1 cellular context compared by ENCODE assay signal in the genomic region with DNA sequence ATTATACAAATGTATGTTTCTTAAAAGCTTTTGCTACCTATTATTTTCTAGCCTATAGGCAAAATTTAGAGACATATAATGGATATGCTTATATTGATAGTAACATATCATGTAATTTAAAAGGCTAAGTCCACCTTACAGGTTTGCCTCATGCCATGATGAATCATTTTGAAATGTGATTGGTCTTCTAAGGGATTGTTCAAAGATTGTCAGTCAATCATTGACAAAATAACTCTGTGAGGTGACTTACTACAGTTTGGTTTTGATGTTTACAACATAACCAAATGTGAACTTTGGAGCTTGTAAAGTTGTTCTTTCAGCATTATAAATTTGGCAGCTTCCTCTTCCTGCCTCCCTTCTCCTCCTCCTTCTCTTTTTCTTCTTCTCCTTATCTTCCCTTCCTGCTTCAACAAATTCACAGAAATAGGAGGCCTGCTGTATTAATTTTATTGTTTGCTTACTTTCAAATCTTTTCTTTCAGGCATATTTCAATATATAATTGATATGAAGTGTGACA.
TF ChIP-seq lines count a peak whose summit lies in the region.

No MANE protein-coding gene starts in this region.

TF ChIP-seq in HepG2, 621 proteins besides CTCF, POLR2A, EP300 and RAD21 (continued from another document):
- TF ChIP-seq, protein P1, sequence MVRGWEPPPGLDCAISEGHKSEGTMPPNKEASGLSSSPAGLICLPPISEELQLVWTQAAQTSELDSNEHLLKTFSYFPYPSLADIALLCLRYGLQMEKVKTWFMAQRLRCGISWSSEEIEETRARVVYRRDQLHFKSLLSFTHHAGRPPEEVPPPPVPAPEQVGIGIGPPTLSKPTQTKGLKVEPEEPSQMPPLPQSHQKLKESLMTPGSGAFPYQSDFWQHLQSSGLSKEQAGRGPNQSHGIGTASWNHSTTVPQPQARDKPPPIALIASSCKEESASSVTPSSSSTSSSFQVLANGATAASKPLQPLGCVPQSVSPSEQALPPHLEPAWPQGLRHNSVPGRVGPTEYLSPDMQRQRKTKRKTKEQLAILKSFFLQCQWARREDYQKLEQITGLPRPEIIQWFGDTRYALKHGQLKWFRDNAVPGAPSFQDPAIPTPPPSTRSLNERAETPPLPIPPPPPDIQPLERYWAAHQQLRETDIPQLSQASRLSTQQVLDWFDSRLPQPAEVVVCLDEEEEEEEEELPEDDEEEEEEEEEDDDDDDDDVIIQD (CRISPR knock-in tag; IDR thresholded peaks at IDR 0.05; ENCODE audit: low read depth): peak; percentile 100
- TF ChIP-seq MED13 (CRISPR knock-in tag; IDR thresholded peaks at IDR 0.05) (no peak), CHD4 (IDR thresholded peaks at IDR 0.05; ENCODE audit: borderline replicate concordance, low read length) (peak; percentile 70; the same call in 1 of the 2 replicates), KAT8 (CRISPR knock-in tag; IDR thresholded peaks at IDR 0.05) (peak; percentile 79; the same call in 1 of the 2 replicates), MXI1 (IDR thresholded peaks at IDR 0.05; ENCODE audit: borderline replicate concordance, low read depth, low read length) (peak; percentile 34; the same call in 1 of the 3 replicates), NFYB (CRISPR knock-in tag; IDR thresholded peaks at IDR 0.05) (peak; percentile 51; the same call in 1 of the 2 replicates), ZNF124 (CRISPR knock-in tag; IDR thresholded peaks at IDR 0.05) (0 out of 2 replicates have a peak, but pooled peaks have one; percentile 25), POGZ (CRISPR knock-in tag; IDR thresholded peaks at IDR 0.05) (peak; percentile 93), NFIC (IDR thresholded peaks at IDR 0.05; ENCODE audit: low read length) (peak; percentile 75; the same call in 1 of the 2 replicates), RARA (CRISPR knock-in tag; IDR thresholded peaks at IDR 0.05) (peak; percentile 61), ZNF552 (CRISPR knock-in tag; IDR thresholded peaks at IDR 0.05; ENCODE audit: borderline replicate concordance) (no peak), ATF1 (CRISPR knock-in tag; IDR thresholded peaks at IDR 0.05) (peak; percentile 65; the same call in 1 of the 2 replicates), FOXK2 (IDR thresholded peaks at IDR 0.05) (peak; percentile 59; the same call in 1 of the 2 replicates), CREB1 (IDR thresholded peaks at IDR 0.05) (0 out of 2 replicates have a peak, but pooled peaks have one; percentile 1), CREB1 (CRISPR knock-in tag; IDR thresholded peaks at IDR 0.05) (peak; percentile 71), PPARG (CRISPR knock-in tag; conservative IDR thresholded peaks at IDR 0.05) (peak; percentile 65), FOXA3 (CRISPR knock-in tag; IDR thresholded peaks at IDR 0.05) (peak; percentile 91), SOX5 (CRISPR knock-in tag; IDR thresholded peaks at IDR 0.05; ENCODE audit: borderline replicate concordance) (peak; percentile 91), ZNF644 (CRISPR knock-in tag; IDR thresholded peaks at IDR 0.05; ENCODE audit: low read depth) (peak; percentile 74), NFYC (CRISPR knock-in tag; IDR thresholded peaks at IDR 0.05) (peak; percentile 75), SMARCC2 (IDR thresholded peaks at IDR 0.05) (0 out of 2 replicates have a peak, but pooled peaks have one; percentile 60), ZNF646 (CRISPR knock-in tag; IDR thresholded peaks at IDR 0.05) (no peak), NR2F6 (IDR thresholded peaks at IDR 0.05) (peak; percentile 39; the same call in 1 of the 2 replicates), NR2F6 (CRISPR knock-in tag; IDR thresholded peaks at IDR 0.05) (peak; percentile 48; the same call in 1 of the 2 replicates), ZFP1 (CRISPR knock-in tag; IDR thresholded peaks at IDR 0.05) (0 out of 2 replicates have a peak, but pooled peaks have one; percentile 44), ZKSCAN1 (IDR thresholded peaks at IDR 0.05; ENCODE audit: low read length) (no peak), SOX6 (IDR thresholded peaks at IDR 0.05) (no peak), SOX6 (CRISPR knock-in tag; IDR thresholded peaks at IDR 0.05) (peak; percentile 82; the same call in 1 of the 2 replicates)
- TF ChIP-seq, protein P2, sequence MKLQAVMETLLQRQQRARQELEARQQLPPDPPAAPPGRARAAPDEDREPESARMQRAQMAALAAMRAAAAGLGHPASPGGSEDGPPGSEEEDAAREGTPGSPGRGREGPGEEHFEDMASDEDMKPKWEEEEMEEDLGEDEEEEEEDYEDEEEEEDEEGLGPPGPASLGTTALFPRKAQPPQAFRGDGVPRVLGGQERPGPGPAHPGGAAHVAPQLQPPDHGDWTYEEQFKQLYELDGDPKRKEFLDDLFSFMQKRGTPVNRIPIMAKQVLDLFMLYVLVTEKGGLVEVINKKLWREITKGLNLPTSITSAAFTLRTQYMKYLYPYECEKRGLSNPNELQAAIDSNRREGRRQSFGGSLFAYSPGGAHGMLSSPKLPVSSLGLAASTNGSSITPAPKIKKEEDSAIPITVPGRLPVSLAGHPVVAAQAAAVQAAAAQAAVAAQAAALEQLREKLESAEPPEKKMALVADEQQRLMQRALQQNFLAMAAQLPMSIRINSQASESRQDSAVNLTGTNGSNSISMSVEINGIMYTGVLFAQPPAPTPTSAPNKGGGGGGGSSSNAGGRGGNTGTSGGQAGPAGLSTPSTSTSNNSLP (IDR thresholded peaks at IDR 0.05; ENCODE audit: low read depth, low read length): peak; percentile 91
- TF ChIP-seq, protein P3, sequence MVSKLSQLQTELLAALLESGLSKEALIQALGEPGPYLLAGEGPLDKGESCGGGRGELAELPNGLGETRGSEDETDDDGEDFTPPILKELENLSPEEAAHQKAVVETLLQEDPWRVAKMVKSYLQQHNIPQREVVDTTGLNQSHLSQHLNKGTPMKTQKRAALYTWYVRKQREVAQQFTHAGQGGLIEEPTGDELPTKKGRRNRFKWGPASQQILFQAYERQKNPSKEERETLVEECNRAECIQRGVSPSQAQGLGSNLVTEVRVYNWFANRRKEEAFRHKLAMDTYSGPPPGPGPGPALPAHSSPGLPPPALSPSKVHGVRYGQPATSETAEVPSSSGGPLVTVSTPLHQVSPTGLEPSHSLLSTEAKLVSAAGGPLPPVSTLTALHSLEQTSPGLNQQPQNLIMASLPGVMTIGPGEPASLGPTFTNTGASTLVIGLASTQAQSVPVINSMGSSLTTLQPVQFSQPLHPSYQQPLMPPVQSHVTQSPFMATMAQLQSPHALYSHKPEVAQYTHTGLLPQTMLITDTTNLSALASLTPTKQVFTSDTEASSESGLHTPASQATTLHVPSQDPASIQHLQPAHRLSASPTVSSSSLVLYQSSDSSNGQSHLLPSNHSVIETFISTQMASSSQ (IDR thresholded peaks at IDR 0.05; ENCODE audit: low read depth): peak; percentile 99
- TF ChIP-seq, protein P3 (CRISPR knock-in tag; IDR thresholded peaks at IDR 0.05; ENCODE audit: borderline replicate concordance): peak; percentile 97
- TF ChIP-seq, protein P4, sequence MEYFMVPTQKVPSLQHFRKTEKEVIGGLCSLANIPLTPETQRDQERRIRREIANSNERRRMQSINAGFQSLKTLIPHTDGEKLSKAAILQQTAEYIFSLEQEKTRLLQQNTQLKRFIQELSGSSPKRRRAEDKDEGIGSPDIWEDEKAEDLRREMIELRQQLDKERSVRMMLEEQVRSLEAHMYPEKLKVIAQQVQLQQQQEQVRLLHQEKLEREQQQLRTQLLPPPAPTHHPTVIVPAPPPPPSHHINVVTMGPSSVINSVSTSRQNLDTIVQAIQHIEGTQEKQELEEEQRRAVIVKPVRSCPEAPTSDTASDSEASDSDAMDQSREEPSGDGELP (IDR thresholded peaks at IDR 0.05; ENCODE audit: borderline replicate concordance, low read depth): 0 out of 2 replicates have a peak, but pooled peaks have one; percentile 16
